ENCODE assay signal across 1 cellular context in the genomic region with DNA sequence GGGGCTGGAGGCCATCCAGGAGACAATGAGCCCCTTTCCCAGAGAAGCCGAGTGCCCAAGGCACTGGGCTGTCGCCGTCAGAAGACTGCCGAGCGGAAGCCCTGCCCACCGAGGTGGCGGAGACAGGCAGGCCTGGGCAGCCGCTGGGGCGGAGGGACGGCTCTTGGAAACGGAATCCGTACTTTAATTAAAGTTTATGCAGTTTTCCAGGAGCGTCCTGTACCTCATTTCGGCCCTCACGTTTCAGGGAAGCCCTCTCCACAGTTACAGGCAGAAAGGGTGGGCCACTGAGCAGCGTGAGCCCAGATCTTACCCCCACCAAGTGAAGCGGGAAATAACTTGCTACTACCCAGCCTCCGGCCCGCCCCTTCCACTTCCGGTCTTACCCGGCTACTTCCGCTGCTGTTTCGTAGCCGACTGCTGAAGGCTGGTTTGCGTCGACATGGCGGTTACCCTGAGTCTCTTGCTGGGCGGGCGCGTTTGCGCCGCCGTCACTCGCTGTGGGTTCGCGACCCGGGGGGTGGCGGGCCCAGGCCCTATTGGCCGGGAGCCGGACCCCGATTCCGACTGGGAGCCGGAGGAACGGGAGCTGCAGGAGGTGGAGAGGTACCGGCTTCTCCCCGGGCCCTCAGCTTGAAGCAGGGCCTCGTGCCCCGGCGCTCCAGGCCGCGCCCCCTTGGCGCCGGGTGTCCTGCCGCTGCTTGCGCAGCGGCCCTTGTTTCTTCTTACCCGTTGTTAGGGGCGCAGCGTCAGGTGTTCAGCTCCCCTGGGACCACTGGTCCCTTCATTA.
A peak's percentile ranks its signal among the peaks of the same experiment; 100 is the strongest.
TF ChIP-seq lines count a peak whose summit lies in the region.

A gene with protein sequence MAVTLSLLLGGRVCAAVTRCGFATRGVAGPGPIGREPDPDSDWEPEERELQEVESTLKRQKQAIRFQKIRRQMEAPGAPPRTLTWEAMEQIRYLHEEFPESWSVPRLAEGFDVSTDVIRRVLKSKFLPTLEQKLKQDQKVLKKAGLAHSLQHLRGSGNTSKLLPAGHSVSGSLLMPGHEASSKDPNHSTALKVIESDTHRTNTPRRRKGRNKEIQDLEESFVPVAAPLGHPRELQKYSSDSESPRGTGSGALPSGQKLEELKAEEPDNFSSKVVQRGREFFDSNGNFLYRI (plus strand): TSS at position 402 of the 790 bp plus-strand sequence. CDS start 41 bp downstream, at position 443.

TF ChIP-seq in H1, 55 proteins besides CTCF, POLR2A, EP300 and RAD21 (continues in another document):
- TF ChIP-seq, protein P1, sequence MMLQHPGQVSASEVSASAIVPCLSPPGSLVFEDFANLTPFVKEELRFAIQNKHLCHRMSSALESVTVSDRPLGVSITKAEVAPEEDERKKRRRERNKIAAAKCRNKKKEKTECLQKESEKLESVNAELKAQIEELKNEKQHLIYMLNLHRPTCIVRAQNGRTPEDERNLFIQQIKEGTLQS (IDR thresholded peaks at IDR 0.05; ENCODE audit: insufficient read depth, low read depth, low read length): no peak
- TF ChIP-seq, protein P2, sequence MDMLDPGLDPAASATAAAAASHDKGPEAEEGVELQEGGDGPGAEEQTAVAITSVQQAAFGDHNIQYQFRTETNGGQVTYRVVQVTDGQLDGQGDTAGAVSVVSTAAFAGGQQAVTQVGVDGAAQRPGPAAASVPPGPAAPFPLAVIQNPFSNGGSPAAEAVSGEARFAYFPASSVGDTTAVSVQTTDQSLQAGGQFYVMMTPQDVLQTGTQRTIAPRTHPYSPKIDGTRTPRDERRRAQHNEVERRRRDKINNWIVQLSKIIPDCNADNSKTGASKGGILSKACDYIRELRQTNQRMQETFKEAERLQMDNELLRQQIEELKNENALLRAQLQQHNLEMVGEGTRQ (IDR thresholded peaks at IDR 0.05; ENCODE audit: low read length): no peak
- no peak for TF ChIP-seq BRCA1 (IDR thresholded peaks at IDR 0.05; ENCODE audit: low read depth, low read length)
- no peak for TF ChIP-seq POU5F1 (IDR thresholded peaks at IDR 0.05; ENCODE audit: low read depth, low read length)
- TF ChIP-seq, protein P3, sequence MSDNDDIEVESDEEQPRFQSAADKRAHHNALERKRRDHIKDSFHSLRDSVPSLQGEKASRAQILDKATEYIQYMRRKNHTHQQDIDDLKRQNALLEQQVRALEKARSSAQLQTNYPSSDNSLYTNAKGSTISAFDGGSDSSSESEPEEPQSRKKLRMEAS (IDR thresholded peaks at IDR 0.05): peak; percentile 84
- no peak for TF ChIP-seq SUZ12 (IDR thresholded peaks at IDR 0.05; ENCODE audit: low read length)
- TF ChIP-seq RFX5 (IDR thresholded peaks at IDR 0.05; ENCODE audit: borderline replicate concordance, low read depth, low read length): no peak
- TF ChIP-seq SIN3A (conservative IDR thresholded peaks at IDR 0.05 in 1 of 2, IDR thresholded peaks at IDR 0.05 in 1 of 2; ENCODE audit: low read depth in 1 of 2, low read length in 2 of 2): peak; percentile 25 to 48; a peak in 3 of 4 replicates
- TF ChIP-seq, protein P4, sequence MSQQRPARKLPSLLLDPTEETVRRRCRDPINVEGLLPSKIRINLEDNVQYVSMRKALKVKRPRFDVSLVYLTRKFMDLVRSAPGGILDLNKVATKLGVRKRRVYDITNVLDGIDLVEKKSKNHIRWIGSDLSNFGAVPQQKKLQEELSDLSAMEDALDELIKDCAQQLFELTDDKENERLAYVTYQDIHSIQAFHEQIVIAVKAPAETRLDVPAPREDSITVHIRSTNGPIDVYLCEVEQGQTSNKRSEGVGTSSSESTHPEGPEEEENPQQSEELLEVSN (IDR thresholded peaks at IDR 0.05): peak; percentile 68; the same call in 1 of the 2 replicates
- TF ChIP-seq TCF12 (IDR thresholded peaks at IDR 0.05; ENCODE audit: low read depth, low read length): no peak
- TF ChIP-seq CBX8 (IDR thresholded peaks at IDR 0.05; ENCODE audit: borderline replicate concordance, low read depth, low read length): no peak
- peak; percentile 86; the same call in 1 of the 2 replicates for TF ChIP-seq YY1 (IDR thresholded peaks at IDR 0.05; ENCODE audit: low read depth, low read length)
- TF ChIP-seq FOSL1 (IDR thresholded peaks at IDR 0.05; ENCODE audit: insufficient read depth, low read depth, low read length): no peak
- no peak for TF ChIP-seq SAP30 (IDR thresholded peaks at IDR 0.05; ENCODE audit: insufficient read depth, insufficient replicate concordance, low read length)
- TF ChIP-seq EGR1 (IDR thresholded peaks at IDR 0.05; ENCODE audit: borderline replicate concordance, low read depth, low read length): no peak
- TF ChIP-seq SP1 (IDR thresholded peaks at IDR 0.05; ENCODE audit: low read depth, low read length): no peak
- peak; percentile 75; the same call in 1 of the 2 replicates for TF ChIP-seq GTF2F1 (IDR thresholded peaks at IDR 0.05; ENCODE audit: borderline replicate concordance, low read depth, low read length)
- no peak for TF ChIP-seq HDAC6 (IDR thresholded peaks at IDR 0.05; ENCODE audit: low read depth, low read length)
- peak; percentile 85 for TF ChIP-seq TBP (IDR thresholded peaks at IDR 0.05; ENCODE audit: low read depth, low read length)
- TF ChIP-seq EZH2 (IDR thresholded peaks at IDR 0.05; ENCODE audit: low read depth, low read length, severe bottlenecking): no peak
- TF ChIP-seq RBBP5 (IDR thresholded peaks at IDR 0.05; ENCODE audit: borderline replicate concordance, low read depth, low read length): peak; percentile 87
- TF ChIP-seq CHD1 (IDR thresholded peaks at IDR 0.05; ENCODE audit: low read depth, low read length): no peak
- no peak for TF ChIP-seq JUN (IDR thresholded peaks at IDR 0.05; ENCODE audit: low read depth, low read length)
- TF ChIP-seq SIRT6 (IDR thresholded peaks at IDR 0.05; ENCODE audit: low read length): no peak
- TF ChIP-seq SP2 (IDR thresholded peaks at IDR 0.05; ENCODE audit: low read length): no peak; the same call in 1 of the 2 replicates
- TF ChIP-seq CHD2 (IDR thresholded peaks at IDR 0.05; ENCODE audit: low read length): 0 out of 2 replicates have a peak, but pooled peaks have one; percentile 15
- TF ChIP-seq NANOG (IDR thresholded peaks at IDR 0.05; ENCODE audit: insufficient read depth, low read depth, low read length, poor library complexity, severe bottlenecking): no peak
- TF ChIP-seq SP4 (IDR thresholded peaks at IDR 0.05; ENCODE audit: low read length): no peak; the same call in none of the 2 replicates
- TF ChIP-seq ZNF274 (IDR thresholded peaks at IDR 0.05; ENCODE audit: borderline replicate concordance, extremely low read depth, low read length): no peak
- TF ChIP-seq TEAD4 (IDR thresholded peaks at IDR 0.05; ENCODE audit: low read depth, low read length): no peak
- no peak for TF ChIP-seq MAFK (IDR thresholded peaks at IDR 0.05; ENCODE audit: low read depth, low read length)
- no peak for TF ChIP-seq CEBPB (IDR thresholded peaks at IDR 0.05; ENCODE audit: low read depth, low read length)
- TF ChIP-seq ASH2L (IDR thresholded peaks at IDR 0.05; ENCODE audit: low read length): peak; percentile 84
- peak; percentile 95 for TF ChIP-seq POLR2AphosphoS5 (IDR thresholded peaks at IDR 0.05; ENCODE audit: low read depth, low read length)
- TF ChIP-seq TAF1 (IDR thresholded peaks at IDR 0.05; ENCODE audit: low read depth, low read length): peak; percentile 93
- TF ChIP-seq, protein P5, sequence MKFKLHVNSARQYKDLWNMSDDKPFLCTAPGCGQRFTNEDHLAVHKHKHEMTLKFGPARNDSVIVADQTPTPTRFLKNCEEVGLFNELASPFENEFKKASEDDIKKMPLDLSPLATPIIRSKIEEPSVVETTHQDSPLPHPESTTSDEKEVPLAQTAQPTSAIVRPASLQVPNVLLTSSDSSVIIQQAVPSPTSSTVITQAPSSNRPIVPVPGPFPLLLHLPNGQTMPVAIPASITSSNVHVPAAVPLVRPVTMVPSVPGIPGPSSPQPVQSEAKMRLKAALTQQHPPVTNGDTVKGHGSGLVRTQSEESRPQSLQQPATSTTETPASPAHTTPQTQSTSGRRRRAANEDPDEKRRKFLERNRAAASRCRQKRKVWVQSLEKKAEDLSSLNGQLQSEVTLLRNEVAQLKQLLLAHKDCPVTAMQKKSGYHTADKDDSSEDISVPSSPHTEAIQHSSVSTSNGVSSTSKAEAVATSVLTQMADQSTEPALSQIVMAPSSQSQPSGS (IDR thresholded peaks at IDR 0.05; ENCODE audit: low read length): peak; percentile 12; the same call in 1 of the 2 replicates
- no peak for TF ChIP-seq RXRA (IDR thresholded peaks at IDR 0.05; ENCODE audit: insufficient read depth, low read depth, low read length)
- TF ChIP-seq CTBP2 (IDR thresholded peaks at IDR 0.05; ENCODE audit: borderline replicate concordance, insufficient read depth, insufficient read length, low read length): no peak
- TF ChIP-seq TAF7 (optimal IDR thresholded peaks at IDR 0.05; ENCODE audit: borderline replicate concordance, low read depth, low read length): peak; percentile 28
- TF ChIP-seq, protein P6, sequence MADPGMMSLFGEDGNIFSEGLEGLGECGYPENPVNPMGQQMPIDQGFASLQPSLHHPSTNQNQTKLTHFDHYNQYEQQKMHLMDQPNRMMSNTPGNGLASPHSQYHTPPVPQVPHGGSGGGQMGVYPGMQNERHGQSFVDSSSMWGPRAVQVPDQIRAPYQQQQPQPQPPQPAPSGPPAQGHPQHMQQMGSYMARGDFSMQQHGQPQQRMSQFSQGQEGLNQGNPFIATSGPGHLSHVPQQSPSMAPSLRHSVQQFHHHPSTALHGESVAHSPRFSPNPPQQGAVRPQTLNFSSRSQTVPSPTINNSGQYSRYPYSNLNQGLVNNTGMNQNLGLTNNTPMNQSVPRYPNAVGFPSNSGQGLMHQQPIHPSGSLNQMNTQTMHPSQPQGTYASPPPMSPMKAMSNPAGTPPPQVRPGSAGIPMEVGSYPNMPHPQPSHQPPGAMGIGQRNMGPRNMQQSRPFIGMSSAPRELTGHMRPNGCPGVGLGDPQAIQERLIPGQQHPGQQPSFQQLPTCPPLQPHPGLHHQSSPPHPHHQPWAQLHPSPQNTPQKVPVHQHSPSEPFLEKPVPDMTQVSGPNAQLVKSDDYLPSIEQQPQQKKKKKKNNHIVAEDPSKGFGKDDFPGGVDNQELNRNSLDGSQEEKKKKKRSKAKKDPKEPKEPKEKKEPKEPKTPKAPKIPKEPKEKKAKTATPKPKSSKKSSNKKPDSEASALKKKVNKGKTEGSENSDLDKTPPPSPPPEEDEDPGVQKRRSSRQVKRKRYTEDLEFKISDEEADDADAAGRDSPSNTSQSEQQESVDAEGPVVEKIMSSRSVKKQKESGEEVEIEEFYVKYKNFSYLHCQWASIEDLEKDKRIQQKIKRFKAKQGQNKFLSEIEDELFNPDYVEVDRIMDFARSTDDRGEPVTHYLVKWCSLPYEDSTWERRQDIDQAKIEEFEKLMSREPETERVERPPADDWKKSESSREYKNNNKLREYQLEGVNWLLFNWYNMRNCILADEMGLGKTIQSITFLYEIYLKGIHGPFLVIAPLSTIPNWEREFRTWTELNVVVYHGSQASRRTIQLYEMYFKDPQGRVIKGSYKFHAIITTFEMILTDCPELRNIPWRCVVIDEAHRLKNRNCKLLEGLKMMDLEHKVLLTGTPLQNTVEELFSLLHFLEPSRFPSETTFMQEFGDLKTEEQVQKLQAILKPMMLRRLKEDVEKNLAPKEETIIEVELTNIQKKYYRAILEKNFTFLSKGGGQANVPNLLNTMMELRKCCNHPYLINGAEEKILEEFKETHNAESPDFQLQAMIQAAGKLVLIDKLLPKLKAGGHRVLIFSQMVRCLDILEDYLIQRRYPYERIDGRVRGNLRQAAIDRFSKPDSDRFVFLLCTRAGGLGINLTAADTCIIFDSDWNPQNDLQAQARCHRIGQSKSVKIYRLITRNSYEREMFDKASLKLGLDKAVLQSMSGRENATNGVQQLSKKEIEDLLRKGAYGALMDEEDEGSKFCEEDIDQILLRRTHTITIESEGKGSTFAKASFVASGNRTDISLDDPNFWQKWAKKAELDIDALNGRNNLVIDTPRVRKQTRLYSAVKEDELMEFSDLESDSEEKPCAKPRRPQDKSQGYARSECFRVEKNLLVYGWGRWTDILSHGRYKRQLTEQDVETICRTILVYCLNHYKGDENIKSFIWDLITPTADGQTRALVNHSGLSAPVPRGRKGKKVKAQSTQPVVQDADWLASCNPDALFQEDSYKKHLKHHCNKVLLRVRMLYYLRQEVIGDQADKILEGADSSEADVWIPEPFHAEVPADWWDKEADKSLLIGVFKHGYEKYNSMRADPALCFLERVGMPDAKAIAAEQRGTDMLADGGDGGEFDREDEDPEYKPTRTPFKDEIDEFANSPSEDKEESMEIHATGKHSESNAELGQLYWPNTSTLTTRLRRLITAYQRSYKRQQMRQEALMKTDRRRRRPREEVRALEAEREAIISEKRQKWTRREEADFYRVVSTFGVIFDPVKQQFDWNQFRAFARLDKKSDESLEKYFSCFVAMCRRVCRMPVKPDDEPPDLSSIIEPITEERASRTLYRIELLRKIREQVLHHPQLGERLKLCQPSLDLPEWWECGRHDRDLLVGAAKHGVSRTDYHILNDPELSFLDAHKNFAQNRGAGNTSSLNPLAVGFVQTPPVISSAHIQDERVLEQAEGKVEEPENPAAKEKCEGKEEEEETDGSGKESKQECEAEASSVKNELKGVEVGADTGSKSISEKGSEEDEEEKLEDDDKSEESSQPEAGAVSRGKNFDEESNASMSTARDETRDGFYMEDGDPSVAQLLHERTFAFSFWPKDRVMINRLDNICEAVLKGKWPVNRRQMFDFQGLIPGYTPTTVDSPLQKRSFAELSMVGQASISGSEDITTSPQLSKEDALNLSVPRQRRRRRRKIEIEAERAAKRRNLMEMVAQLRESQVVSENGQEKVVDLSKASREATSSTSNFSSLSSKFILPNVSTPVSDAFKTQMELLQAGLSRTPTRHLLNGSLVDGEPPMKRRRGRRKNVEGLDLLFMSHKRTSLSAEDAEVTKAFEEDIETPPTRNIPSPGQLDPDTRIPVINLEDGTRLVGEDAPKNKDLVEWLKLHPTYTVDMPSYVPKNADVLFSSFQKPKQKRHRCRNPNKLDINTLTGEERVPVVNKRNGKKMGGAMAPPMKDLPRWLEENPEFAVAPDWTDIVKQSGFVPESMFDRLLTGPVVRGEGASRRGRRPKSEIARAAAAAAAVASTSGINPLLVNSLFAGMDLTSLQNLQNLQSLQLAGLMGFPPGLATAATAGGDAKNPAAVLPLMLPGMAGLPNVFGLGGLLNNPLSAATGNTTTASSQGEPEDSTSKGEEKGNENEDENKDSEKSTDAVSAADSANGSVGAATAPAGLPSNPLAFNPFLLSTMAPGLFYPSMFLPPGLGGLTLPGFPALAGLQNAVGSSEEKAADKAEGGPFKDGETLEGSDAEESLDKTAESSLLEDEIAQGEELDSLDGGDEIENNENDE (IDR thresholded peaks at IDR 0.05; ENCODE audit: insufficient replicate concordance, low read length): no peak
- no peak for TF ChIP-seq SRF (IDR thresholded peaks at IDR 0.05; ENCODE audit: low read depth, low read length)
- no peak for TF ChIP-seq HDAC2 (IDR thresholded peaks at IDR 0.05; ENCODE audit: borderline replicate concordance in 1 of 2, low read depth in 2 of 2, low read length in 2 of 2)
- TF ChIP-seq KDM4A (IDR thresholded peaks at IDR 0.05; ENCODE audit: low read depth, low read length, severe bottlenecking): peak; percentile 71
- TF ChIP-seq KDM1A (IDR thresholded peaks at IDR 0.05; ENCODE audit: borderline replicate concordance, low read length): no peak
- TF ChIP-seq NRF1 (IDR thresholded peaks at IDR 0.05; ENCODE audit: low read depth, low read length): no peak
- no peak for TF ChIP-seq JUND (IDR thresholded peaks at IDR 0.05; ENCODE audit: low read length)
- TF ChIP-seq SIX5 (IDR thresholded peaks at IDR 0.05; ENCODE audit: low read depth, low read length): no peak
- no peak for TF ChIP-seq BCL11A (IDR thresholded peaks at IDR 0.05; ENCODE audit: low read depth in 2 of 2, low read length in 2 of 2)
- no peak for TF ChIP-seq RNF2 (IDR thresholded peaks at IDR 0.05; ENCODE audit: borderline replicate concordance, low read depth, low read length, missing control alignments, poor library complexity, severe bottlenecking)
- TF ChIP-seq PHF8 (conservative IDR thresholded peaks at IDR 0.05; ENCODE audit: low read depth, low read length): peak; percentile 88
- TF ChIP-seq BACH1 (IDR thresholded peaks at IDR 0.05; ENCODE audit: low read length): no peak
